In the genomic region with DNA sequence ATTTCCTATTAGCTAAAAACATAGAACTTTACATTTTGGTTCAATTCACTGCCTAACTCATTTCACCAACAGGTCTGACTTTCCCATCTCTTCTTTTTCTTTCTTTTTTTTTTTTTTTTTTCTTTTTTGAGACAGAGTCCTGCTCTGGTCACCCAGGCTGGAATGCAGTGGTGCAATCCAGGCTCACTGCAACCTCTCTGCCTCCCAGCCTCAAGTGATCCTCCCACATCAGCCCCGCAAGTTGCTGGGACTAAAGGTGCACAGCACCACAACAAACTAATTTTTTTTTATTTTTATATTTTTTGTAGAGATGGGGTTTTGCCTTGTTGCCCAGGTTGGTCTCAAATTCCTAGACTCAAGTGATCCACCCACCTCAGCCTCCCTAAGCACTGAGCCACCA, we compare ENCODE assay signal across 2 cellular contexts.
TF ChIP-seq lines count a peak whose summit lies in the region.

No MANE protein-coding gene starts in this region.

TF ChIP-seq in HepG2, 621 proteins besides CTCF, POLR2A, EP300 and RAD21:
- TF ChIP-seq ZNF703 (CRISPR knock-in tag; IDR thresholded peaks at IDR 0.05; ENCODE audit: borderline replicate concordance) = no peak
- TF ChIP-seq ZNF768 (CRISPR knock-in tag; IDR thresholded peaks at IDR 0.05) = peak; percentile 74
- no peak for TF ChIP-seq CREBL2 (CRISPR knock-in tag; IDR thresholded peaks at IDR 0.05; ENCODE audit: borderline replicate concordance)
- no peak for TF ChIP-seq ZFP36L2 (CRISPR knock-in tag; IDR thresholded peaks at IDR 0.05)
- TF ChIP-seq ZNF709 (CRISPR knock-in tag; IDR thresholded peaks at IDR 0.05) = no peak
TF ChIP-seq in HepG2: peak in this region for 1.

TF ChIP-seq in K562, 482 proteins besides CTCF, POLR2A, EP300 and RAD21:
- no peak for TF ChIP-seq JUND (IDR thresholded peaks at IDR 0.05; ENCODE audit: borderline replicate concordance, low read depth, low read length)
- TF ChIP-seq JUND (tag; IDR thresholded peaks at IDR 0.05; ENCODE audit: borderline replicate concordance, low read depth, low read length) = no peak
- TF ChIP-seq NR4A1 (CRISPR knock-in tag; IDR thresholded peaks at IDR 0.05) = no peak
- TF ChIP-seq NR4A1 (tag; IDR thresholded peaks at IDR 0.05) = no peak
- TF ChIP-seq LCOR (CRISPR knock-in tag; IDR thresholded peaks at IDR 0.05) = no peak
- TF ChIP-seq DPF2 (IDR thresholded peaks at IDR 0.05) = no peak
